ENCODE assay signal across 8 cellular contexts in the genomic region with DNA sequence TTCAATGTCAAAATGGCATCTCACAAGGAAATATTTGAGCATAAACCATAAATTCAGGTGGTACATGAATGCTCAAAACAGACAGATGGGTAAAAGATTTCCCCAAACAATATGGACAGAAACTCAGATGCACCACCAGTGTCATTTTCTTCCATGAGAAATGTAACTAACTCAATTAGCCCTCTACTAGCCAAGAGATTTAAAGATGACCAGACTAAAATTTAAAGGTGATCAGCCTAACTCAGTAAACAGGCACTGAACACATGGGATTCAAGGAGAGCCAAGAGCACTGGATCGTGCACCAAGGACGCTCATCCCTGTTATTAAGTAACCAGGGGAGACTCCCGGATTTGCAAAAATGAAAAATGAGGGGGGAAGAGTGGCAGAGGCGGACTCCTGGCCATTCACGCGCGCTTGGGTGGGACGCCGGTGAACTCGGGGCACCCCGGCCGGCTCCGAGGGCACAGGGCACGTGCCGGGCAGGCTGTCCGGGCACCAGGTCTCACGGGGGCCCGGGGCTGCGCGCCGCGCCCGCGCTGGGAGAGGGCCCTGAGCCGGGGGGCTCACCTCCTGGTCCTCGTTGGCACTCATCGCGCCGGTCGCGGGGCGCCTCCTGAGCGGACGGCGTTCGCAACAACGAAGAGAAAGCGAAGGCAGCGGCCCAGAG. TPM values are rescaled to one million over a fixed set of nuclear protein-coding genes. Genes with fewer than 3 reads are reported as not detected.
DNase-seq lines count a peak whose midpoint lies in the region; ATAC-seq and TF ChIP-seq lines count a peak whose summit lies in the region.

No MANE protein-coding gene starts in this region.

- H3K4me1 Mint-ChIP-seq in Caco-2 (ENCODE audit: low read depth, unreplicated experiment): no peaks in the 10 kb centered on the region

- POLR2A ChIA-PET in Caco-2 (lab: Charles Lee): no interaction called here

- H3K9me3 ChIP-seq in Caco-2 (no peaks in the 10 kb centered on the region), MM.1S (replicated peaks; ENCODE audit: insufficient read depth, low read length) (no peaks in the 10 kb centered on the region)

- intact Hi-C loops in Caco-2 (cut with micrococcal nuclease; ENCODE audit: unreplicated experiment) (loop anchor here (1.0 kb wide), 1 partner anchor 154 kb away; no protein-coding TSS in a partner anchor), Right ventricle myocardium superior (cut with DNase I) (no loop called here)

- DNase-seq in Caco-2 (no peak), MM.1S (no peak), Right ventricle myocardium superior (peak; percentile 48), pons (ENCODE audit: low spot score) (peak; percentile 14), DMS153 (lab: John Stamatoyannopoulos, UW) (no peak)
- peak; percentile 31 for DNase-seq in activated naive CD4-positive, alpha-beta T cell treated with Interleukin-2 at 50 U/mL for 16 hours

- H3K4me3 ChIP-seq in Caco-2 (ENCODE audit: low read depth, low read length) (peak overlapping the region; percentile 69), MM.1S (ENCODE audit: low read length) (peak overlapping the region; percentile 80)

- H3K27me3 ChIP-seq in Caco-2 (replicated peaks; ENCODE audit: control insufficient read depth, insufficient read depth, low read length) (no peaks in the 10 kb centered on the region), MM.1S (replicated peaks; ENCODE audit: insufficient read depth, low read length) (no peaks in the 10 kb centered on the region)

- no peaks in the 10 kb centered on the region for H3K27me3 Mint-ChIP-seq in Caco-2 (ENCODE audit: insufficient read depth, unreplicated experiment)

- peaks cover 51% of the 10 kb centered on the region for H3K79me2 ChIP-seq in MM.1S (ENCODE audit: low read length)

- H3K4me1 ChIP-seq in Caco-2 (peaks cover 10% of the 10 kb centered on the region; the same call in 1 of the 2 replicates), MM.1S (ENCODE audit: low read length) (peaks cover 10% of the 10 kb centered on the region; the same call in 1 of the 2 replicates)

- H4K20me1 ChIP-seq in MM.1S (ENCODE audit: insufficient read depth, low read length): no peaks in the 10 kb centered on the region

- no peaks in the 10 kb centered on the region for H3K9me3 Mint-ChIP-seq in Caco-2 (ENCODE audit: unreplicated experiment)

- no TSS peak for BruUV-seq in Caco-2 (replicated peaks; lab: Mats Ljungman, UMichigan)

- H3K36me3 ChIP-seq in Caco-2 (ENCODE audit: control insufficient read depth, insufficient read depth, low read length): no peaks in the 10 kb centered on the region
- H3K36me3 ChIP-seq in MM.1S (replicated peaks; ENCODE audit: insufficient read depth, low read length): no peaks in the 10 kb centered on the region

- peak overlapping the region; percentile 83 for H3K4me2 ChIP-seq in MM.1S (ENCODE audit: low read depth, low read length)

- CTCF ChIA-PET in Caco-2 (lab: Charles Lee): no interaction called here

- peaks cover 8% of the 10 kb centered on the region for H3K36me3 Mint-ChIP-seq in Caco-2 (ENCODE audit: insufficient read depth, unreplicated experiment)

- H3K27ac Mint-ChIP-seq in Caco-2 (ENCODE audit: unreplicated experiment): peak overlapping the region; percentile 89

- peak overlapping the region; percentile 83 for H3K9ac ChIP-seq in MM.1S (ENCODE audit: low read length)

- peak overlapping the region; percentile 61; the same call in 1 of the 2 replicates for H3K27ac ChIP-seq in MM.1S (ENCODE audit: low read length)

- H3K9me2 ChIP-seq in MM.1S (replicated peaks; ENCODE audit: insufficient read depth, low read length): no peaks in the 10 kb centered on the region

- peak overlapping the region; percentile 65 for H2AFZ ChIP-seq in MM.1S (ENCODE audit: low read length)

- H3K4me3 Mint-ChIP-seq in Caco-2 (ENCODE audit: unreplicated experiment): peak overlapping the region; percentile 84

- H3F3A ChIP-seq in MM.1S (ENCODE audit: insufficient read depth, low read length): peaks cover 12% of the 10 kb centered on the region

- no peak for TF ChIP-seq CTCF in Caco-2 (IDR thresholded peaks at IDR 0.05; ENCODE audit: insufficient read depth in 1 of 2, low read depth in 1 of 2, low read length in 1 of 2, severe bottlenecking in 1 of 2, unreplicated experiment in 1 of 2)
- no peak for TF ChIP-seq CTCF in MM.1S (IDR thresholded peaks at IDR 0.05; ENCODE audit: low read length)

- ATAC-seq in GM21447 (IDR thresholded peaks at IDR 0.05; ENCODE audit: unreplicated experiment) (peak; percentile 28), Right ventricle myocardium superior (ENCODE audit: poor library complexity) (peak; percentile 48), GM21515 (IDR thresholded peaks at IDR 0.05; ENCODE audit: unreplicated experiment) (no peak)

RNA-seq across cellular contexts. Expression of a gene that starts 0.5 kb away (rescaled TPM):
- total RNA-seq in Caco-2 (2022) (15.3 and 17.4 TPM in 2 replicates), Right ventricle myocardium superior (15.1 TPM)

RNA-seq across cellular contexts. Expression of a gene that starts 0.6 kb away (rescaled TPM):
- 23.2 and 25.7 TPM in 2 replicates for total RNA-seq in Caco-2 (2022)
- total RNA-seq in Right ventricle myocardium superior: 16.1 TPM

Comparison
In these comparisons a context has a peak if more than half of its experiments do, and no peak if none do; other contexts are left out.
1. DNase-seq: peak in activated naive CD4-positive, alpha-beta T cell treated with Interleukin-2 at 50 U/mL for 16 hours (single experiment), Right ventricle myocardium superior (single experiment) and pons (single experiment); none in Caco-2 (0 of 2), MM.1S (single experiment) and DMS153 (single experiment).